Comparison of ENCODE assay signal across 30 cellular contexts in genomic region chr12:99809921-99810320, GRCh38.
"Had no signal": no experiment of that assay in that cellular context is flagged by ENCODE, and none has a peak within 500 bp of the region (broad histone marks: within the 10 kb centered on the region; RNA-seq: fewer than 3 reads in every experiment).

No MANE protein-coding gene starts in this region.

- DNase-seq: activated CD4-positive, alpha-beta memory T cell treated with anti-CD3 and anti-CD28 coated beads for 36 hours; activated CD4-positive, alpha-beta T cell treated with anti-CD3 and anti-CD28 coated beads, Interleukin-2, amount 10 ng/mL, durations not matched to agents 24 days and 14 days; activated CD4-positive, CD25-positive, alpha-beta regulatory T cell treated with anti-CD3 and anti-CD28 coated beads, Interleukin-2, amount 50 U/mL, for 72 hours; activated CD8-positive, alpha-beta memory T cell treated with anti-CD3 and anti-CD28 coated beads, Interleukin-2, amount 50 U/mL, for 4 hours; activated gamma-delta T cell treated with Interleukin-2 at 50 U/mL for 16 hours; activated naive CD4-positive, alpha-beta T cell treated with anti-CD3 and anti-CD28 coated beads, Interleukin-2, amount 50 U/mL, for 16 hours; activated T-cell treated with anti-CD3 and anti-CD28 coated beads, Interleukin-2, amount 50 U/mL, for 1 hour; brain microvascular endothelial cell; cortex of kidney; foreskin keratinocyte; heart left ventricle; left ventricle myocardium inferior; naive B cell; nucleus accumbens; pancreas; retina; sigmoid colon; stimulated activated CD4-positive, alpha-beta T cell treated with anti-CD3 and anti-CD28 coated beads, Interleukin-1b, Interleukin-23, amount 100 ng/mL, for 48 hours; stimulated activated CD4-positive, alpha-beta T cell treated with anti-CD3 and anti-CD28 coated beads, Interleukin-4, amount 100 ng/mL, for 4 hours; stimulated activated CD8-positive, alpha-beta memory T cell treated with anti-CD3 and anti-CD28 coated beads, Interleukin-4, amount 100 ng/mL, for 48 hours; stomach; thyroid gland; upper lobe of left lung had no signal

- H3K27me3 ChIP-seq: brain microvascular endothelial cell, esophagus muscularis mucosa, foreskin keratinocyte, heart left ventricle, pancreas, sigmoid colon, stomach, thyroid gland, upper lobe of left lung had no signal

- H3K4me1 Mint-ChIP-seq: activated CD4-positive, alpha-beta T cell treated with anti-CD3 and anti-CD28 coated beads, Interleukin-2, amount 10 ng/mL, durations not matched to agents 24 days and 14 days; activated T-helper 17 cell treated with anti-CD3 and anti-CD28 coated beads, Interleukin-2, amount 50 U/mL, for 72 hours; naive B cell; stimulated activated memory B cell treated with anti-CD40 and anti-IgM and Interleukin-4, amounts not matched to agents 10 μg/mL and 1 μg/mL and 100 μg/mL, for 72 hours had no signal

- H3K27ac ChIP-seq: brain microvascular endothelial cell, esophagus muscularis mucosa, foreskin keratinocyte, heart left ventricle, left ventricle myocardium inferior, pancreas, prostate gland, sigmoid colon, stomach, thyroid gland, upper lobe of left lung had no signal

- FAIRE-seq: astrocyte had no signal

- H3K4me3 ChIP-seq: esophagus muscularis mucosa, heart left ventricle, left ventricle myocardium inferior, pancreas, prostate gland, sigmoid colon, smooth muscle cell, stomach, thyroid gland, upper lobe of left lung had no signal

- H3K4me1 ChIP-seq: foreskin keratinocyte, heart left ventricle, left ventricle myocardium inferior, prostate gland, thyroid gland, upper lobe of left lung had no signal

- ATAC-seq: activated T-helper 17 cell treated with anti-CD3 and anti-CD28 coated beads, Interleukin-2, amount 50 U/mL, for 72 hours; heart left ventricle; stimulated activated memory B cell treated with anti-CD40 and anti-IgM and Interleukin-4, amounts not matched to agents 10 μg/mL and 1 μg/mL and 100 μg/mL, for 72 hours had no signal

- H3K27me3 Mint-ChIP-seq: activated CD4-positive, alpha-beta memory T cell treated with anti-CD3 and anti-CD28 coated beads for 36 hours; activated CD4-positive, alpha-beta T cell treated with anti-CD3 and anti-CD28 coated beads, Interleukin-2, amount 10 ng/mL, durations not matched to agents 24 days and 14 days; activated T-helper 17 cell treated with anti-CD3 and anti-CD28 coated beads, Interleukin-2, amount 50 U/mL, for 72 hours; stimulated activated memory B cell treated with anti-CD40 and anti-IgM and Interleukin-4, amounts not matched to agents 10 μg/mL and 1 μg/mL and 100 μg/mL, for 72 hours had no signal

- H3K4me3 Mint-ChIP-seq: activated CD4-positive, alpha-beta memory T cell treated with anti-CD3 and anti-CD28 coated beads for 36 hours; activated CD4-positive, alpha-beta T cell treated with anti-CD3 and anti-CD28 coated beads, Interleukin-2, amount 10 ng/mL, durations not matched to agents 24 days and 14 days; activated T-helper 17 cell treated with anti-CD3 and anti-CD28 coated beads, Interleukin-2, amount 50 U/mL, for 72 hours; mesothelial cell of epicardium; naive B cell; stimulated activated memory B cell treated with anti-CD40 and anti-IgM and Interleukin-4, amounts not matched to agents 10 μg/mL and 1 μg/mL and 100 μg/mL, for 72 hours had no signal

- H3K9me3 ChIP-seq: esophagus muscularis mucosa, heart left ventricle, left ventricle myocardium inferior, pancreas, prostate gland, sigmoid colon, stomach, thyroid gland, upper lobe of left lung had no signal

- H3K4me2 ChIP-seq: smooth muscle cell had no signal

- H3K27ac Mint-ChIP-seq: activated CD4-positive, alpha-beta memory T cell treated with anti-CD3 and anti-CD28 coated beads for 36 hours; activated CD4-positive, alpha-beta T cell treated with anti-CD3 and anti-CD28 coated beads, Interleukin-2, amount 10 ng/mL, durations not matched to agents 24 days and 14 days; activated T-helper 17 cell treated with anti-CD3 and anti-CD28 coated beads, Interleukin-2, amount 50 U/mL, for 72 hours; mesothelial cell of epicardium; naive B cell; stimulated activated memory B cell treated with anti-CD40 and anti-IgM and Interleukin-4, amounts not matched to agents 10 μg/mL and 1 μg/mL and 100 μg/mL, for 72 hours had no signal

- H3K36me3 Mint-ChIP-seq: activated CD4-positive, alpha-beta memory T cell treated with anti-CD3 and anti-CD28 coated beads for 36 hours; mesothelial cell of epicardium; naive B cell; stimulated activated memory B cell treated with anti-CD40 and anti-IgM and Interleukin-4, amounts not matched to agents 10 μg/mL and 1 μg/mL and 100 μg/mL, for 72 hours had no signal

- H3K9me3 Mint-ChIP-seq: activated CD4-positive, alpha-beta memory T cell treated with anti-CD3 and anti-CD28 coated beads for 36 hours; activated CD4-positive, alpha-beta T cell treated with anti-CD3 and anti-CD28 coated beads, Interleukin-2, amount 10 ng/mL, durations not matched to agents 24 days and 14 days; mesothelial cell of epicardium; naive B cell had no signal

- H3K36me3 ChIP-seq: brain microvascular endothelial cell, heart left ventricle, left ventricle myocardium inferior, pancreas, prostate gland, stomach, thyroid gland, upper lobe of left lung had no signal
